In the genomic region with DNA sequence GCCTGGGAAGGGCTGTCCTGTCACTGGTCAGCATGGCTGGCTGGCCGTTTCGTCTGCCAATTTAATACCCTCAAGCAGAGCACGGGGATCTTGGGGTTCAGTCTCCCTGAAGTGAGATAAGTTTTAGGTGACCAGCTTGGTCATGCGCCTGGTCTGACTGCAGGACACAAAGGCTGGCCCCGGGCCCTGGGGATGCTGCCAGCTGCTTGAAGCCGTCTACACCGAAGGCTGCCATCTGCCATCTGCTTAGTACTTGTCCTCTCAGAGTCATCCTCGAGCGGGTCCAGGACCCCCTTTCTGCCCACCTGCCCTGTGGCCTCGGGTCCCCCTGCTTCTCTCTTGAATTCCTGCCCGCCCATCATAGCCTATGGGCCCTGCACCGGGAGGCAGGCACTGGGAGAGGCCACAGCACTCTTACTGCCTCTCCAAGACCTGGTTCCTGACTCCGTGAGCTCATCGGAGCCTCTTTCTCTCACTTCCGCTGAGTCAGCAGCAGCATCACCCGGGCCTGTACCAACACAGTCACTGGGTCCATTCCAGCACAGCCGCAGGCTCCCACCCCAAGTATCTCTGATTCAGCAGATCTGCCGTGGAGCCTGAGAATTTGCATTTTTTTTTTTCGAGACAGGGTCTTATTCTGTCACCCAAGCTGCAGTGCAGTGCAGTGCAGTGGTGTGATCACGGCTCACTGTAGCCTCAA, we compare ENCODE assay signal across 17 cellular contexts. TPM values are rescaled to one million over a fixed set of nuclear protein-coding genes. Genes with fewer than 3 reads are reported as not detected.
DNase-seq lines count a peak whose midpoint lies in the region; ATAC-seq and TF ChIP-seq lines count a peak whose summit lies in the region.
"Had no signal": no experiment of that assay in that cellular context is flagged by ENCODE, and none has a peak within 500 bp of the region (broad histone marks: within the 10 kb centered on the region; RNA-seq: fewer than 3 reads in every experiment).

No MANE protein-coding gene starts in this region.

- in situ Hi-C loops in mammary epithelial cell (cut with MboI; ENCODE audit: low sequenced_read_pairs in 2 of 2): no loop called here

- no peak overlapping the region for H3K4me3 ChIP-seq in right cardiac atrium (ENCODE audit: low read length)
- no peak overlapping the region for H3K4me3 ChIP-seq in mammary epithelial cell (replicated peaks in 1 of 3; ENCODE audit: insufficient read depth in 1 of 3, low read depth in 2 of 3, low read length in 3 of 3)
- H3K4me3 ChIP-seq: esophagus muscularis mucosa, left ventricle myocardium inferior, psoas muscle had no signal

- 66% methylated on average over 20 of the region's 20 CpGs for WGBS in right cardiac atrium
- WGBS in mammary epithelial cell (ENCODE audit: low coverage, missing lambda C conversion rate): 0% methylated on average over 19 of the region's 20 CpGs

- dilution Hi-C loops in mammary epithelial cell (cut with HindIII; ENCODE audit: low sequenced_read_pairs): no loop called here

- peaks cover 11% of the 10 kb centered on the region for H3K36me3 ChIP-seq in mammary epithelial cell (ENCODE audit: insufficient read depth, low read length)

- H3K4me1 ChIP-seq in right cardiac atrium (ENCODE audit: control insufficient read depth, insufficient read depth, low read length): peaks cover 11% of the 10 kb centered on the region
- H3K4me1 ChIP-seq in mammary epithelial cell (ENCODE audit: insufficient read depth, low read length): peaks cover 33% of the 10 kb centered on the region
- H3K4me1 ChIP-seq: psoas muscle had no signal

- no peaks in the 10 kb centered on the region for H4K20me1 ChIP-seq in mammary epithelial cell (ENCODE audit: insufficient read depth, low read length)

- no peaks in the 10 kb centered on the region for H3K27me3 ChIP-seq in right cardiac atrium (ENCODE audit: control insufficient read depth, insufficient read depth)
- H3K27me3 ChIP-seq in mammary epithelial cell (ENCODE audit: insufficient read depth, low read length): no peaks in the 10 kb centered on the region
- H3K27me3 ChIP-seq: esophagus muscularis mucosa had no signal

- intact Hi-C loops in Right ventricle myocardium inferior (cut with DNase I) (no loop called here), right cardiac atrium (cut with DNase I) (no loop called here), mammary epithelial cell (cut with micrococcal nuclease) (no loop called here)

- CTCF ChIA-PET in mammary epithelial cell (lab: Charles Lee; ENCODE audit: low non-redundant PET): interaction anchor here (0.6 kb wide), 1 partner anchor 9 kb away, joined by 4 read pairs; no protein-coding TSS in a partner anchor

- H3K79me2 ChIP-seq in mammary epithelial cell (ENCODE audit: insufficient read depth, low read length): peaks cover 54% of the 10 kb centered on the region

- BruUV-seq in mammary epithelial cell (replicated peaks; lab: Mats Ljungman, UMichigan): TSS peak; percentile 88

- TF ChIP-seq CTCF in mammary epithelial cell (conservative IDR thresholded peaks at IDR 0.05 in 1 of 2, IDR thresholded peaks at IDR 0.05 in 1 of 2; ENCODE audit: extremely low read depth in 1 of 2, insufficient read depth in 1 of 2, low read depth in 1 of 2, low read length in 2 of 2): no peak

- ATAC-seq in Right ventricle myocardium inferior (no peak), right cardiac atrium (no peak), left lobe of liver (peak; percentile 12), HG03108 (IDR thresholded peaks at IDR 0.05; ENCODE audit: unreplicated experiment) (no peak)
- ATAC-seq: activated naive CD8-positive, alpha-beta T cell treated with anti-CD3 and anti-CD28 coated beads, Interleukin-2, amount 50 U/mL, for 24 hours had no signal

- H2AFZ ChIP-seq in mammary epithelial cell (ENCODE audit: low read depth, low read length): peak overlapping the region; percentile 43

- H3K9ac ChIP-seq in mammary epithelial cell (ENCODE audit: insufficient read depth, low read length): peak overlapping the region; percentile 36

- H3K27ac ChIP-seq in right cardiac atrium (ENCODE audit: low read length) (no peak overlapping the region), mammary epithelial cell (ENCODE audit: insufficient read depth, low read depth, low read length) (peak overlapping the region; percentile 67)
- H3K27ac ChIP-seq: esophagus muscularis mucosa, psoas muscle had no signal

- peak overlapping the region; percentile 50 for H3K4me2 ChIP-seq in mammary epithelial cell (ENCODE audit: insufficient read depth, low read depth, low read length)

- H3K9me3 ChIP-seq in right cardiac atrium (ENCODE audit: control insufficient read depth, low read length) (no peaks in the 10 kb centered on the region), mammary epithelial cell (replicated peaks; ENCODE audit: insufficient read depth, low read length) (no peaks in the 10 kb centered on the region)
- H3K9me3 ChIP-seq: esophagus muscularis mucosa, left ventricle myocardium inferior, psoas muscle had no signal

- peak; percentile 71 for DNase-seq in Right ventricle myocardium inferior (ENCODE audit: missing footprints)
- no peak for DNase-seq in right cardiac atrium
- peak; percentile 98 for DNase-seq in mammary epithelial cell
- no peak for DNase-seq in left lobe of liver (ENCODE audit: low spot score)
- no peak for DNase-seq in Kasumi-1 (lab: John Stamatoyannopoulos, UW)
- DNase-seq in NCI-H2107 treated with DMSO at 0.1 percent for 48 hours (lab: John Stamatoyannopoulos, UW; ENCODE audit: unreplicated experiment): no peak
- no peak for DNase-seq in NCI-H82 (lab: John Stamatoyannopoulos, UW)
- DNase-seq: activated CD4-positive, alpha-beta T cell treated with anti-CD3 and anti-CD28 coated beads, Interleukin-2, amount 50 U/mL, for 48 hours; activated naive CD8-positive, alpha-beta T cell treated with anti-CD3 and anti-CD28 coated beads, Interleukin-2, amount 50 U/mL, for 24 hours; GDM1; left ventricle myocardium inferior; NCI-H1694 treated with DMSO at 0.1 percent for 48 hours; psoas muscle had no signal

RNA-seq across cellular contexts. Expression of a gene that starts 7.0 kb away (rescaled TPM):
- total RNA-seq in Right ventricle myocardium inferior: 97.6 TPM
- 100 to 1,000 TPM in 1 of 4 donors, 10 to 100 TPM in 3; 83.6 to 112 (median 94.6) TPM for total RNA-seq in right cardiac atrium
- polyA plus RNA-seq in right cardiac atrium: 95.0 TPM
- total RNA-seq in mammary epithelial cell: 100 to 1,000 TPM; 196 to 351 TPM
- 141 TPM for polyA plus RNA-seq in mammary epithelial cell
- polyA minus RNA-seq in mammary epithelial cell: 123 TPM
- total RNA-seq in left lobe of liver: 6.2 TPM

RNA-seq across cellular contexts. Expression of a gene that starts 23.3 kb away (rescaled TPM):
- total RNA-seq in Right ventricle myocardium inferior (not detected), right cardiac atrium (not detected), mammary epithelial cell (not detected), left lobe of liver (33.0 TPM)
- polyA plus RNA-seq in right cardiac atrium (not detected), mammary epithelial cell (not detected)
- not detected for polyA minus RNA-seq in mammary epithelial cell
- total RNA-seq: A673, esophagus muscularis mucosa, left ventricle myocardium inferior, psoas muscle, SK-MEL-5 had no signal
- polyA plus RNA-seq: psoas muscle had no signal

RNA-seq across cellular contexts. Expression of a gene that starts 29.6 kb away (rescaled TPM):
- 57.2 TPM for total RNA-seq in Right ventricle myocardium inferior
- total RNA-seq in right cardiac atrium: 1 to 10 TPM; 3.0 to 4.4 (median 3.3) TPM
- 8.1 TPM for polyA plus RNA-seq in right cardiac atrium
- total RNA-seq in mammary epithelial cell: under 1 TPM; 0.67 to 0.89 TPM
- 0.39 TPM for polyA plus RNA-seq in mammary epithelial cell
- polyA minus RNA-seq in mammary epithelial cell: not detected
- 12.3 TPM for total RNA-seq in left lobe of liver

RNA-seq across cellular contexts. Expression of a gene that starts 41.8 kb away (rescaled TPM):
- 6.2 TPM for total RNA-seq in Right ventricle myocardium inferior
- total RNA-seq in right cardiac atrium: 1 to 10 TPM; 3.3 to 4.0 (median 3.5) TPM
- polyA plus RNA-seq in right cardiac atrium: 11.7 TPM
- total RNA-seq in mammary epithelial cell: 1 to 10 TPM; 1.2 to 1.3 TPM
- polyA plus RNA-seq in mammary epithelial cell: 1.9 TPM
- not detected for polyA minus RNA-seq in mammary epithelial cell
- 0.98 TPM for total RNA-seq in left lobe of liver

Comparison
In these comparisons a context has a peak if more than half of its experiments do, and no peak if none do; other contexts are left out.
1. DNase-seq: peak in Right ventricle myocardium inferior (single experiment) and mammary epithelial cell (single experiment); none in right cardiac atrium (0 of 3), left lobe of liver (single experiment), Kasumi-1 (0 of 2), NCI-H2107 treated with DMSO at 0.1 percent for 48 hours (single experiment) and NCI-H82 (single experiment).
2. RNA of a gene that starts 7.0 kb away (total RNA-seq): 196 to 351 TPM in mammary epithelial cell, 97.6 TPM in Right ventricle myocardium inferior (single experiment) and 83.6 to 112 TPM in right cardiac atrium; 6.2 TPM in left lobe of liver (single experiment); every median in the first group is over 10 times any median in the second.
3. RNA of a gene that starts 23.3 kb away (total RNA-seq): 33.0 TPM in left lobe of liver (single experiment); not detected in Right ventricle myocardium inferior (single experiment), not detected in right cardiac atrium and not detected in mammary epithelial cell; every median in the first group is over 10 times any median in the second.